In genomic region chrX:53683556-53684414, GRCh38 we compare ENCODE assay signal across 8 cellular contexts. TPM values are rescaled to one million over a fixed set of nuclear protein-coding genes. Genes with fewer than 3 reads are reported as not detected.
DNase-seq lines count a peak whose midpoint lies in the region; ATAC-seq, FAIRE-seq and TF ChIP-seq lines count a peak whose summit lies in the region.

No MANE protein-coding gene starts in this region.

- H3K9me3 Mint-ChIP-seq in naive thymus-derived CD8-positive, alpha-beta T cell, result peaks cover 0 to 6% (median 0%) of the 10 kb centered on the region in 9 donors
- no peaks in the 10 kb centered on the region for H3K9me3 Mint-ChIP-seq in stimulated activated naive B cell treated with anti-CD40 and anti-IgM and Interleukin-4, amounts not matched to agents 10 μg/mL and 1 μg/mL and 100 μg/mL, for 72 hours

- H3K27me3 Mint-ChIP-seq in naive thymus-derived CD8-positive, alpha-beta T cell, result no peaks in the 10 kb centered on the region
- H3K27me3 Mint-ChIP-seq in stimulated activated naive B cell treated with anti-CD40 and anti-IgM and Interleukin-4, amounts not matched to agents 10 μg/mL and 1 μg/mL and 100 μg/mL, for 72 hours, result no peaks in the 10 kb centered on the region

- FAIRE-seq in H54 (lab: Jason Lieb, UNC), result no peak

- no peak for TF ChIP-seq CTCF in RWPE1 (conservative IDR thresholded peaks at IDR 0.05; ENCODE audit: low read depth)

- H3K4me1 Mint-ChIP-seq in naive thymus-derived CD8-positive, alpha-beta T cell, result peaks cover 15 to 47% (median 47%) of the 10 kb centered on the region in 4 donors
- peaks cover 14 to 25% of the 10 kb centered on the region in 2 donors for H3K4me1 Mint-ChIP-seq in stimulated activated naive B cell treated with anti-CD40 and anti-IgM and Interleukin-4, amounts not matched to agents 10 μg/mL and 1 μg/mL and 100 μg/mL, for 72 hours

- H3K36me3 Mint-ChIP-seq in naive thymus-derived CD8-positive, alpha-beta T cell, result peaks cover 0 to 24% (median 2%) of the 10 kb centered on the region in 3 donors
- peaks cover 18 to 35% of the 10 kb centered on the region in 2 donors for H3K36me3 Mint-ChIP-seq in stimulated activated naive B cell treated with anti-CD40 and anti-IgM and Interleukin-4, amounts not matched to agents 10 μg/mL and 1 μg/mL and 100 μg/mL, for 72 hours

- POLR2A ChIA-PET in RWPE1 (lab: Yijun Ruan, JAX; ENCODE audit: low non-redundant PET), result no interaction called here
- POLR2A ChIA-PET in naive thymus-derived CD8-positive, alpha-beta T cell (lab: Charles Lee), result interaction anchor here (0.6 to 2.5 kb wide), 12 partner anchors 11 to 847 kb away, joined by 3 to 27 read pairs (median 4); partner anchors contain the start of genes GNL3L, PHF8 and TSPYL2

- ATAC-seq in naive thymus-derived CD8-positive, alpha-beta T cell, result peak; percentile 74 to 80
- ATAC-seq in stimulated activated naive B cell treated with anti-CD40 and anti-IgM and Interleukin-4, amounts not matched to agents 10 μg/mL and 1 μg/mL and 100 μg/mL, for 72 hours (replicated peaks), result peak; percentile 76 to 78

- H3K27ac ChIP-seq in RWPE1, result peak overlapping the region; percentile 90

- peak overlapping the region; percentile 81 to 95 (median 93) for H3K4me3 Mint-ChIP-seq in naive thymus-derived CD8-positive, alpha-beta T cell
- H3K4me3 Mint-ChIP-seq in stimulated activated naive B cell treated with anti-CD40 and anti-IgM and Interleukin-4, amounts not matched to agents 10 μg/mL and 1 μg/mL and 100 μg/mL, for 72 hours, result peak overlapping the region; percentile 83 to 93

- H3K27ac Mint-ChIP-seq in naive thymus-derived CD8-positive, alpha-beta T cell, result peak overlapping the region; percentile 95 to 100 (median 97)
- peak overlapping the region; percentile 98 for H3K27ac Mint-ChIP-seq in stimulated activated naive B cell treated with anti-CD40 and anti-IgM and Interleukin-4, amounts not matched to agents 10 μg/mL and 1 μg/mL and 100 μg/mL, for 72 hours

- CTCF ChIA-PET in RWPE1 (lab: Yijun Ruan, JAX), result no interaction called here

- TF ChIP-seq POLR2A in H54 (IDR thresholded peaks at IDR 0.05; ENCODE audit: low read depth, low read length), result peak; percentile 58

- DNase-seq in EH (ENCODE audit: low read depth) (peak; percentile 98), H54 (ENCODE audit: insufficient read length, low spot score) (peak; percentile 23), LoVo (ENCODE audit: low spot score) (peak; percentile 96), RWPE1 (ENCODE audit: low spot score) (peak; percentile 79), fibroblast of peridontal ligament (ENCODE audit: extremely low read depth) (peak; percentile 99)
- peak; percentile 79 for DNase-seq in activated T-helper 9 cell treated with anti-CD3 and anti-CD28 coated beads, Interleukin-2, amount 50 U/mL, for 16 hours (ENCODE audit: low read depth)
- peak; percentile 71 to 96 (median 92) for DNase-seq in naive thymus-derived CD8-positive, alpha-beta T cell
- DNase-seq in stimulated activated naive B cell treated with anti-CD40 and anti-IgM and Interleukin-4, amounts not matched to agents 10 μg/mL and 1 μg/mL and 100 μg/mL, for 72 hours, result peak; percentile 90

RNA-seq across cellular contexts. Expression of gene HUWE1, which starts 2.7 kb away (rescaled TPM):
- 100 to 1,000 TPM; 178 to 189 TPM for total RNA-seq in naive thymus-derived CD8-positive, alpha-beta T cell
- polyA plus RNA-seq in naive thymus-derived CD8-positive, alpha-beta T cell, result 10 to 100 TPM in 2 of 3 donors, 1 to 10 TPM in 1; 8.0 to 16.3 (median 12.0) TPM

Comparison
In these comparisons a context has a peak if more than half of its experiments do, and no peak if none do; other contexts are left out.
1. Peak in every context shown above with its lines: DNase-seq, ATAC-seq and H3K27ac ChIP-seq.
2. DNase-seq: peak in every context shown above with its lines; median percentile 99 in fibroblast of peridontal ligament; 98 in EH; 96 in LoVo; 92 in naive thymus-derived CD8-positive, alpha-beta T cell; 90 in stimulated activated naive B cell treated with anti-CD40 and anti-IgM and Interleukin-4, amounts not matched to agents 10 μg/mL and 1 μg/mL and 100 μg/mL, for 72 hours; 79 in RWPE1; 79 in activated T-helper 9 cell treated with anti-CD3 and anti-CD28 coated beads, Interleukin-2, amount 50 U/mL, for 16 hours; 23 in H54.